Comparison of ENCODE assay signal across 12 cellular contexts in the genomic region with DNA sequence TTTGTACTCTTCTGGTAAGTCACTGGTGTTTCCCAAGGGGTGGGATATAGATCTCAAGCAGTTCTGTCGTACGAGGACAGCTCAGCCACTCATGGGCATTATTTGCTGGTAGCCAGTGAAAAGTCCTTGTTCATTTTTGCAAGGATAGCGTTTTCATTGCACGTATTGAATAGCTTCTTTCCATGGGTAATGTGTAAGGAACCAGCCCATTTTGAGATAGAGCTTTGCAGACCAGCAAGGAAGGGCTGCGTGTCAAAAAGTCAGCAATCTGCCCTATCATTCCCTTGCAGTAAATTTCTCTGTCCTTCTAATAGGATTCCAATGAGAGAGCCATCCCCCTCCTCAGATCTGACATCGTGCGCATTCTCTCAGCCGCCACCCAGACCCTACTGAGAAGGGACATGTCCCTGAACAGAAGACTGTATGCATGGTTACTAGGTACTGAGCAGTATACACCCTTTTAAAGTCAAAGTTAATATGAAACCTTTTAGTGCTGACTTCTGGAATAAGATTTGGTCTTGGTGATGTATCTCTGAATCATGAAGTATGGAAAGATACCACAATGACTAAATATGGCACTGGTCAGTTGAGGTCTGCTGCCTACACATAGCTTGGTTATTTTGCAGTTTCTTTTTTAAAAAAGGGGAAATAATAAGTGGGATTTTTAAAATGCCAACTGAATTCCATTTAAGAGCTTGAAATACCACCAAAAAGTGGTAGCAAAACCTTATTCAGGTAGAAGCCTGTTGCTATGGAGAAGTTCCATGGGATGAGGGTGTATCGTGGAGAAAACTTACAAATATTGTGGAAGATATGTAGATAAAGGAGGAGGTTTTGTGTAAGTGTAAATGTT. TPM values are rescaled to one million over a fixed set of nuclear protein-coding genes. Genes with fewer than 3 reads are reported as not detected.
DNase-seq lines count a peak whose midpoint lies in the region; ATAC-seq and TF ChIP-seq lines count a peak whose summit lies in the region.
"Had no signal": no experiment of that assay in that cellular context is flagged by ENCODE, and none has a peak within 500 bp of the region (broad histone marks: within the 10 kb centered on the region; RNA-seq: fewer than 3 reads in every experiment).

No MANE protein-coding gene starts in this region.

- DNase-seq in activated naive CD4-positive, alpha-beta T cell treated with anti-CD3 and anti-CD28 coated beads, Interleukin-2, amount 50 U/mL, for 72 hours (ENCODE audit: low spot score in 2 of 2), result no peak
- no peak for DNase-seq in activated naive CD4-positive, alpha-beta T cell treated with Interleukin-2 at 50 U/mL for 16 hours
- DNase-seq in RWPE2 (ENCODE audit: low spot score) (no peak), fibroblast of lung (ENCODE audit: low read depth in 2 of 2) (peak; percentile 85 to 95), thyroid gland (no peak)
- DNase-seq in effector CD4-positive, alpha-beta T cell, result no peak
- DNase-seq: activated CD8-positive, alpha-beta memory T cell treated with anti-CD3 and anti-CD28 coated beads for 24 hours; AML-193; NCI-H69 had no signal

- 96% methylated on average over 9 of the region's 9 CpGs for WGBS in thyroid gland, 2 donors

- no peak overlapping the region for H3K9ac ChIP-seq in fibroblast of lung (ENCODE audit: insufficient read depth, low read length)

- H3K4me1 Mint-ChIP-seq in stimulated activated memory B cell treated with anti-CD40 and anti-IgM and Interleukin-4, amounts not matched to agents 10 μg/mL and 1 μg/mL and 100 μg/mL, for 72 hours, result peaks cover 30% of the 10 kb centered on the region

- intact Hi-C loops in thyroid gland (cut with DNase I), result no loop called here

- peak overlapping the region in 1 of 2 donors; percentile 2 for H3K27ac Mint-ChIP-seq in activated naive CD4-positive, alpha-beta T cell treated with anti-CD3 and anti-CD28 coated beads, Interleukin-2, amount 50 U/mL, for 72 hours
- peak overlapping the region; percentile 64 for H3K27ac Mint-ChIP-seq in stimulated activated memory B cell treated with anti-CD40 and anti-IgM and Interleukin-4, amounts not matched to agents 10 μg/mL and 1 μg/mL and 100 μg/mL, for 72 hours

- no peak overlapping the region for H3K4me3 Mint-ChIP-seq in stimulated activated memory B cell treated with anti-CD40 and anti-IgM and Interleukin-4, amounts not matched to agents 10 μg/mL and 1 μg/mL and 100 μg/mL, for 72 hours

- H3K36me3 ChIP-seq in RWPE2 (ENCODE audit: low read depth), result no peaks in the 10 kb centered on the region
- H3K36me3 ChIP-seq in fibroblast of lung (ENCODE audit: control insufficient read depth, insufficient read depth, low read length), result no peaks in the 10 kb centered on the region
- H3K36me3 ChIP-seq in thyroid gland, result no peaks in the 10 kb centered on the region

- no peaks in the 10 kb centered on the region for H4K20me1 ChIP-seq in fibroblast of lung (ENCODE audit: control insufficient read depth, extremely low read depth, insufficient read depth, low read length)

- TF ChIP-seq CTCF in RWPE2 (IDR thresholded peaks at IDR 0.05; ENCODE audit: poor library complexity, severe bottlenecking) (no peak), fibroblast of lung (conservative IDR thresholded peaks at IDR 0.05 in 1 of 2, IDR thresholded peaks at IDR 0.05 in 1 of 2; ENCODE audit: low read depth in 1 of 2, low read length in 2 of 2) (no peak), thyroid gland (IDR thresholded peaks at IDR 0.05) (no peak)

- peak; percentile 22 to 68 for ATAC-seq in activated naive CD4-positive, alpha-beta T cell treated with anti-CD3 and anti-CD28 coated beads, Interleukin-2, amount 50 U/mL, for 72 hours
- ATAC-seq in RWPE2 (ENCODE audit: low read depth), result peak; percentile 76
- peak; percentile 80 for ATAC-seq in stimulated activated memory B cell treated with anti-CD40 and anti-IgM and Interleukin-4, amounts not matched to agents 10 μg/mL and 1 μg/mL and 100 μg/mL, for 72 hours
- no peak for ATAC-seq in GM21786 (IDR thresholded peaks at IDR 0.05; ENCODE audit: unreplicated experiment)

- H3K9me3 ChIP-seq in RWPE2 (ENCODE audit: severe bottlenecking), result no peaks in the 10 kb centered on the region
- H3K9me3 ChIP-seq in fibroblast of lung (ENCODE audit: control insufficient read depth, insufficient read depth, low read depth, low read length), result no peaks in the 10 kb centered on the region
- no peaks in the 10 kb centered on the region for H3K9me3 ChIP-seq in thyroid gland
- H3K9me3 ChIP-seq: HAP-1 had no signal

- H3K4me1 ChIP-seq in RWPE2 (ENCODE audit: insufficient read depth, poor library complexity, severe bottlenecking) (peaks cover 26% of the 10 kb centered on the region), fibroblast of lung (ENCODE audit: control insufficient read depth, extremely low read depth, insufficient read depth, low read length) (peaks cover 21% of the 10 kb centered on the region), thyroid gland (no peaks in the 10 kb centered on the region)
- H3K4me1 ChIP-seq: HAP-1 had no signal

- H3K9me3 Mint-ChIP-seq in activated naive CD4-positive, alpha-beta T cell treated with anti-CD3 and anti-CD28 coated beads, Interleukin-2, amount 50 U/mL, for 72 hours, result no peaks in the 10 kb centered on the region
- no peaks in the 10 kb centered on the region for H3K9me3 Mint-ChIP-seq in stimulated activated memory B cell treated with anti-CD40 and anti-IgM and Interleukin-4, amounts not matched to agents 10 μg/mL and 1 μg/mL and 100 μg/mL, for 72 hours

- H3K4me2 ChIP-seq in fibroblast of lung (ENCODE audit: extremely low read depth, insufficient read depth, low read length), result peak overlapping the region; percentile 66

- H3K79me2 ChIP-seq in fibroblast of lung (ENCODE audit: control insufficient read depth, insufficient read depth, low read length), result no peaks in the 10 kb centered on the region

- H3K27me3 ChIP-seq in RWPE2 (ENCODE audit: insufficient read depth, poor library complexity, severe bottlenecking) (no peaks in the 10 kb centered on the region), fibroblast of lung (ENCODE audit: control insufficient read depth, insufficient read depth, low read length) (no peaks in the 10 kb centered on the region), thyroid gland (no peaks in the 10 kb centered on the region)

- H3K27ac ChIP-seq in RWPE2 (ENCODE audit: poor library complexity, severe bottlenecking) (peak overlapping the region; percentile 41), fibroblast of lung (ENCODE audit: insufficient read depth, low read length) (peak overlapping the region; percentile 72), thyroid gland (no peak overlapping the region)

- no peak overlapping the region for H3K4me3 ChIP-seq in RWPE2 (ENCODE audit: severe bottlenecking)
- H3K4me3 ChIP-seq in fibroblast of lung (replicated peaks in 1 of 4; ENCODE audit: control extremely low read depth in 1 of 4, insufficient read depth in 1 of 4, low read depth in 3 of 4, low read length in 4 of 4), result no peak overlapping the region
- no peak overlapping the region for H3K4me3 ChIP-seq in thyroid gland (replicated peaks in 1 of 3)
- H3K4me3 ChIP-seq: HAP-1 had no signal

- H2AFZ ChIP-seq in fibroblast of lung (ENCODE audit: low read length), result no peak overlapping the region

- no peaks in the 10 kb centered on the region for H3K27me3 Mint-ChIP-seq in stimulated activated memory B cell treated with anti-CD40 and anti-IgM and Interleukin-4, amounts not matched to agents 10 μg/mL and 1 μg/mL and 100 μg/mL, for 72 hours

- TF ChIP-seq POLR2A in thyroid gland (IDR thresholded peaks at IDR 0.05), result no peak

- H3K36me3 Mint-ChIP-seq in activated naive CD4-positive, alpha-beta T cell treated with anti-CD3 and anti-CD28 coated beads, Interleukin-2, amount 50 U/mL, for 72 hours, result peaks cover 0 to 8% of the 10 kb centered on the region in 2 donors
- peaks cover 53% of the 10 kb centered on the region for H3K36me3 Mint-ChIP-seq in stimulated activated memory B cell treated with anti-CD40 and anti-IgM and Interleukin-4, amounts not matched to agents 10 μg/mL and 1 μg/mL and 100 μg/mL, for 72 hours

RNA-seq across cellular contexts. Expression of gene DOP1B, which starts 55.3 kb away (rescaled TPM):
- total RNA-seq in activated naive CD4-positive, alpha-beta T cell treated with anti-CD3 and anti-CD28 coated beads, Interleukin-2, amount 50 U/mL, for 72 hours, result 10 to 100 TPM; 12.1 to 12.9 TPM
- 7.7 and 18.3 TPM in 2 replicates for total RNA-seq in fibroblast of lung
- 6.1 and 10.1 TPM in 2 replicates for polyA plus RNA-seq in fibroblast of lung
- polyA plus RNA-seq in fibroblast of lung (2012), result 5.6 and 8.8 TPM in 2 replicates
- 7.6 and 20.2 TPM in 2 replicates for polyA minus RNA-seq in fibroblast of lung (ENCODE audit: low replicate concordance)
- total RNA-seq in thyroid gland, result 10 to 100 TPM; 15.9 to 28.1 (median 20.4) TPM

Comparison
In these comparisons a context has a peak if more than half of its experiments do, and no peak if none do; other contexts are left out.
1. DNase-seq: peak in fibroblast of lung (2 of 2); none in activated naive CD4-positive, alpha-beta T cell treated with anti-CD3 and anti-CD28 coated beads, Interleukin-2, amount 50 U/mL, for 72 hours (0 of 2), activated naive CD4-positive, alpha-beta T cell treated with Interleukin-2 at 50 U/mL for 16 hours (single experiment), RWPE2 (single experiment), thyroid gland (0 of 2) and effector CD4-positive, alpha-beta T cell (single experiment).
2. H3K27ac ChIP-seq: peak in RWPE2 (single experiment) and fibroblast of lung (single experiment); none in thyroid gland (0 of 3).